In genomic region chr7:80611779-80612178, GRCh38 we compare ENCODE assay signal across 10 cellular contexts. TPM values are rescaled to one million over a fixed set of nuclear protein-coding genes. Genes with fewer than 3 reads are reported as not detected.
DNase-seq lines count a peak whose midpoint lies in the region; ATAC-seq and TF ChIP-seq lines count a peak whose summit lies in the region.
"Had no signal": no experiment of that assay in that cellular context is flagged by ENCODE, and none has a peak within 500 bp of the region (broad histone marks: within the 10 kb centered on the region; RNA-seq: fewer than 3 reads in every experiment).

No MANE protein-coding gene starts in this region.

- H3K9me3 Mint-ChIP-seq in activated CD8-positive, alpha-beta T cell treated with anti-CD3 and anti-CD28 coated beads, Interleukin-2, amount 10 ng/mL, durations not matched to agents 7 days and 5 days (ENCODE audit: insufficient read depth), result no peaks in the 10 kb centered on the region

- no peaks in the 10 kb centered on the region for H3K27me3 Mint-ChIP-seq in activated CD8-positive, alpha-beta T cell treated with anti-CD3 and anti-CD28 coated beads, Interleukin-2, amount 10 ng/mL, durations not matched to agents 7 days and 5 days (ENCODE audit: low read depth)
- H3K27me3 Mint-ChIP-seq: central memory CD8-positive, alpha-beta T cell had no signal

- no peaks in the 10 kb centered on the region for H3K36me3 Mint-ChIP-seq in activated CD8-positive, alpha-beta T cell treated with anti-CD3 and anti-CD28 coated beads, Interleukin-2, amount 10 ng/mL, durations not matched to agents 7 days and 5 days (ENCODE audit: low read depth)

- H3K4me3 ChIP-seq in fibroblast of lung (replicated peaks in 1 of 4; ENCODE audit: control extremely low read depth in 1 of 4, insufficient read depth in 1 of 4, low read depth in 3 of 4, low read length in 4 of 4) (no peak overlapping the region), psoas muscle (peak overlapping the region; percentile 40)

- H3K4me1 ChIP-seq in fibroblast of lung (ENCODE audit: control insufficient read depth, extremely low read depth, insufficient read depth, low read length) (peaks cover 7% of the 10 kb centered on the region), psoas muscle (peaks cover 91% of the 10 kb centered on the region)

- intact Hi-C loops in psoas muscle (cut with DNase I), result loop anchor here in 1 of 2 donors (2.0 kb wide), 1 partner anchor 25 kb away; no protein-coding TSS in a partner anchor

- no peaks in the 10 kb centered on the region for H3K36me3 ChIP-seq in fibroblast of lung (ENCODE audit: control insufficient read depth, insufficient read depth, low read length)
- no peaks in the 10 kb centered on the region for H3K36me3 ChIP-seq in psoas muscle (ENCODE audit: insufficient read depth in 1 of 2, low read depth in 1 of 2)

- no peak overlapping the region for H3K4me3 Mint-ChIP-seq in activated CD8-positive, alpha-beta T cell treated with anti-CD3 and anti-CD28 coated beads, Interleukin-2, amount 10 ng/mL, durations not matched to agents 7 days and 5 days
- H3K4me3 Mint-ChIP-seq: central memory CD8-positive, alpha-beta T cell had no signal

- ATAC-seq in psoas muscle (peak; percentile 40 to 67 (median 57)), GM21825 (IDR thresholded peaks at IDR 0.05; ENCODE audit: unreplicated experiment) (no peak)
- no peak for ATAC-seq in activated CD8-positive, alpha-beta T cell treated with anti-CD3 and anti-CD28 coated beads, Interleukin-2, amount 10 ng/mL, durations not matched to agents 7 days and 5 days

- no peaks in the 10 kb centered on the region for H3K9me3 ChIP-seq in fibroblast of lung (ENCODE audit: control insufficient read depth, insufficient read depth, low read depth, low read length)
- no peaks in the 10 kb centered on the region for H3K9me3 ChIP-seq in psoas muscle

- no peak overlapping the region for H3K27ac Mint-ChIP-seq in activated CD8-positive, alpha-beta T cell treated with anti-CD3 and anti-CD28 coated beads, Interleukin-2, amount 10 ng/mL, durations not matched to agents 7 days and 5 days

- 4 to 13% (median 7%) methylated on average over 2 of the region's 2 CpGs for WGBS in psoas muscle, 3 donors

- no peaks in the 10 kb centered on the region for H3K4me1 Mint-ChIP-seq in activated CD8-positive, alpha-beta T cell treated with anti-CD3 and anti-CD28 coated beads, Interleukin-2, amount 10 ng/mL, durations not matched to agents 7 days and 5 days (ENCODE audit: low read depth)
- H3K4me1 Mint-ChIP-seq: central memory CD8-positive, alpha-beta T cell had no signal

- DNase-seq in EL, result peak; percentile 62
- peak; percentile 39 to 46 for DNase-seq in NCI-H446 (lab: John Stamatoyannopoulos, UW)
- DNase-seq in fibroblast of lung (ENCODE audit: low read depth in 2 of 2), result peak; percentile 76 to 83
- DNase-seq in psoas muscle, result peak; percentile 38 to 50
- no peak for DNase-seq in T-helper 1 cell
- DNase-seq in NOMO-1 treated with dmso at 0.1 percent for 144 hours (lab: John Stamatoyannopoulos, UW; ENCODE audit: unreplicated experiment), result no peak
- DNase-seq in activated CD8-positive, alpha-beta T cell treated with anti-CD3 and anti-CD28 coated beads, Interleukin-2, amount 10 ng/mL, durations not matched to agents 7 days and 5 days, result no peak
- DNase-seq: activated CD4-positive, CD25-positive, alpha-beta regulatory T cell treated with anti-CD3 and anti-CD28 coated beads, Interleukin-2, amount 50 U/mL, for 72 hours had no signal

- H3K27me3 ChIP-seq in fibroblast of lung (ENCODE audit: control insufficient read depth, insufficient read depth, low read length) (no peaks in the 10 kb centered on the region), psoas muscle (ENCODE audit: insufficient read depth in 3 of 3, low read length in 2 of 3) (no peaks in the 10 kb centered on the region)

- no peak for TF ChIP-seq CTCF in fibroblast of lung (conservative IDR thresholded peaks at IDR 0.05 in 1 of 2, IDR thresholded peaks at IDR 0.05 in 1 of 2; ENCODE audit: low read depth in 1 of 2, low read length in 2 of 2)
- no peak for TF ChIP-seq CTCF in psoas muscle (IDR thresholded peaks at IDR 0.05)

- POLR2A ChIA-PET in activated CD8-positive, alpha-beta T cell treated with anti-CD3 and anti-CD28 coated beads, Interleukin-2, amount 10 ng/mL, durations not matched to agents 7 days and 5 days (lab: Charles Lee), result no interaction called here

- H3K79me2 ChIP-seq in fibroblast of lung (ENCODE audit: control insufficient read depth, insufficient read depth, low read length), result no peaks in the 10 kb centered on the region

- no peak overlapping the region for H3K4me2 ChIP-seq in fibroblast of lung (ENCODE audit: extremely low read depth, insufficient read depth, low read length)

- no peak overlapping the region for H3K27ac ChIP-seq in fibroblast of lung (ENCODE audit: insufficient read depth, low read length)
- peak overlapping the region; percentile 87 for H3K27ac ChIP-seq in psoas muscle

- CTCF ChIA-PET in activated CD8-positive, alpha-beta T cell treated with anti-CD3 and anti-CD28 coated beads, Interleukin-2, amount 10 ng/mL, durations not matched to agents 7 days and 5 days (lab: Charles Lee), result no interaction called here

- H2AFZ ChIP-seq in fibroblast of lung (ENCODE audit: low read length), result no peak overlapping the region

- H3K9ac ChIP-seq in fibroblast of lung (ENCODE audit: insufficient read depth, low read length), result no peak overlapping the region

- no peaks in the 10 kb centered on the region for H4K20me1 ChIP-seq in fibroblast of lung (ENCODE audit: control insufficient read depth, extremely low read depth, insufficient read depth, low read length)

RNA-seq across cellular contexts. Expression of gene CD36, which starts 26.7 kb away (rescaled TPM):
- total RNA-seq in fibroblast of lung, result 41.0 and 93.5 TPM in 2 replicates
- 7.5 and 102 TPM in 2 replicates for polyA plus RNA-seq in fibroblast of lung
- 3.3 and 51.4 TPM in 2 replicates for polyA plus RNA-seq in fibroblast of lung (2012)
- 0.59 and 11.0 TPM in 2 replicates for polyA minus RNA-seq in fibroblast of lung (ENCODE audit: low replicate concordance)
- total RNA-seq in psoas muscle, result 100 to 1,000 TPM; 149 to 662 (median 240) TPM
- polyA plus RNA-seq in psoas muscle, result 100 to 1,000 TPM; 166 to 273 (median 171) TPM
- total RNA-seq in activated CD8-positive, alpha-beta T cell treated with anti-CD3 and anti-CD28 coated beads, Interleukin-2, amount 10 ng/mL, durations not matched to agents 7 days and 5 days, result not detected

Comparison
In these comparisons a context has a peak if more than half of its experiments do, and no peak if none do; other contexts are left out.
1. DNase-seq: peak in EL (single experiment), NCI-H446 (2 of 2), fibroblast of lung (2 of 2) and psoas muscle (2 of 2); none in T-helper 1 cell (0 of 5), NOMO-1 treated with dmso at 0.1 percent for 144 hours (single experiment) and activated CD8-positive, alpha-beta T cell treated with anti-CD3 and anti-CD28 coated beads, Interleukin-2, amount 10 ng/mL, durations not matched to agents 7 days and 5 days (single experiment).
2. ATAC-seq: peak in psoas muscle (4 of 4); none in GM21825 (single experiment) and activated CD8-positive, alpha-beta T cell treated with anti-CD3 and anti-CD28 coated beads, Interleukin-2, amount 10 ng/mL, durations not matched to agents 7 days and 5 days (single experiment).
3. RNA of gene CD36, which starts 26.7 kb away (total RNA-seq): 149 to 662 TPM in psoas muscle and 41.0 to 93.5 TPM in fibroblast of lung; not detected in activated CD8-positive, alpha-beta T cell treated with anti-CD3 and anti-CD28 coated beads, Interleukin-2, amount 10 ng/mL, durations not matched to agents 7 days and 5 days; every median in the first group is over 10 times any median in the second.